ENCODE assay signal across 14 cellular contexts in genomic region chr1:58982259-58982998, GRCh38.
DNase-seq lines count a peak whose midpoint lies in the region; ATAC-seq and TF ChIP-seq lines count a peak whose summit lies in the region.
"Had no signal": no experiment of that assay in that cellular context is flagged by ENCODE, and none has a peak within 500 bp of the region (broad histone marks: within the 10 kb centered on the region; RNA-seq: fewer than 3 reads in every experiment).

No MANE protein-coding gene starts in this region.

- H3K36me3 ChIP-seq in SK-N-MC (ENCODE audit: insufficient read depth, low read length) (no peaks in the 10 kb centered on the region), heart right ventricle (no peaks in the 10 kb centered on the region)
- H3K36me3 ChIP-seq in CD8-positive, alpha-beta memory T cell (ENCODE audit: insufficient read depth, low read length), result no peaks in the 10 kb centered on the region
- H3K36me3 ChIP-seq: brain microvascular endothelial cell, MG63 had no signal

- H3K4me3 Mint-ChIP-seq in CD8-positive, alpha-beta memory T cell, result no peak overlapping the region
- H3K4me3 Mint-ChIP-seq: stimulated activated effector memory CD8-positive, alpha-beta T cell treated with anti-CD3 and anti-CD28 coated beads, Interleukin-12 subunit alpha, Interleukin-12 subunit beta, amount 100 ng/mL, for 72 hours had no signal

- CTCF ChIA-PET in CD8-positive, alpha-beta memory T cell (lab: Charles Lee), result no interaction called here

- no peaks in the 10 kb centered on the region for H3K9me3 ChIP-seq in SK-N-MC (ENCODE audit: low read depth, low read length)
- H3K9me3 ChIP-seq in heart right ventricle, result no peaks in the 10 kb centered on the region
- H3K9me3 ChIP-seq in CD8-positive, alpha-beta memory T cell (ENCODE audit: low read length), result no peaks in the 10 kb centered on the region
- H3K9me3 ChIP-seq: MG63 had no signal

- DNase-seq in HFF-Myc (ENCODE audit: extremely low read depth, low read depth) (peak; percentile 51), SK-N-MC (ENCODE audit: low read depth, low spot score) (no peak), heart right ventricle (peak; percentile 34 to 40), renal cortical epithelial cell (ENCODE audit: low read depth) (peak; percentile 25), head of caudate nucleus (no peak), middle frontal gyrus (ENCODE audit: extremely low spot score, low spot score) (no peak)
- DNase-seq in CD8-positive, alpha-beta memory T cell, result no peak
- DNase-seq: brain microvascular endothelial cell; DND-41; foreskin melanocyte; H9; MG63; stimulated activated CD4-positive, alpha-beta T cell treated with anti-CD3 and anti-CD28 coated beads, Interleukin-15, amount 100 ng/mL, for 24 hours had no signal

- no peaks in the 10 kb centered on the region for H3K27me3 ChIP-seq in heart right ventricle
- no peaks in the 10 kb centered on the region for H3K27me3 ChIP-seq in CD8-positive, alpha-beta memory T cell (ENCODE audit: insufficient read depth, low read length, poor library complexity, severe bottlenecking)
- H3K27me3 ChIP-seq: brain microvascular endothelial cell, MG63 had no signal

- no peak overlapping the region for H3K27ac Mint-ChIP-seq in CD8-positive, alpha-beta memory T cell
- H3K27ac Mint-ChIP-seq: stimulated activated effector memory CD8-positive, alpha-beta T cell treated with anti-CD3 and anti-CD28 coated beads, Interleukin-12 subunit alpha, Interleukin-12 subunit beta, amount 100 ng/mL, for 72 hours had no signal

- WGBS in heart right ventricle, 2 donors, result 39 to 42% methylated on average over 8 of the region's 8 CpGs

- H3K9me3 Mint-ChIP-seq in CD8-positive, alpha-beta memory T cell, result no peaks in the 10 kb centered on the region
- H3K9me3 Mint-ChIP-seq: H9; stimulated activated effector memory CD8-positive, alpha-beta T cell treated with anti-CD3 and anti-CD28 coated beads, Interleukin-12 subunit alpha, Interleukin-12 subunit beta, amount 100 ng/mL, for 72 hours had no signal

- peaks cover 0 to 1% of the 10 kb centered on the region in 2 donors for H3K27me3 Mint-ChIP-seq in CD8-positive, alpha-beta memory T cell

- peak; percentile 39 to 97 (median 84) for ATAC-seq in heart right ventricle
- ATAC-seq: stimulated activated effector memory CD8-positive, alpha-beta T cell treated with anti-CD3 and anti-CD28 coated beads, Interleukin-12 subunit alpha, Interleukin-12 subunit beta, amount 100 ng/mL, for 72 hours had no signal

- H3K27ac ChIP-seq in SK-N-MC (no peak overlapping the region), heart right ventricle (peak overlapping the region in 9 of 10 donors; percentile 24 to 68 (median 52))
- no peak overlapping the region for H3K27ac ChIP-seq in CD8-positive, alpha-beta memory T cell (ENCODE audit: low read depth, low read length)
- H3K27ac ChIP-seq: brain microvascular endothelial cell had no signal

- peaks cover 5 to 34% (median 27%) of the 10 kb centered on the region in 9 donors for H3K4me1 ChIP-seq in heart right ventricle
- H3K4me1 ChIP-seq in CD8-positive, alpha-beta memory T cell (ENCODE audit: insufficient read depth, low read length), result peaks cover 24% of the 10 kb centered on the region

- TF ChIP-seq CTCF in HFF-Myc (IDR thresholded peaks at IDR 0.05; ENCODE audit: low read depth, low read length, missing control alignments) (no peak), heart right ventricle (IDR thresholded peaks at IDR 0.05) (no peak)

- intact Hi-C loops in heart right ventricle (cut with DNase I), result loop anchor here in 3 of 10 donors (2.0 to 10.0 kb wide), 5 partner anchors 162 to 312 kb away; partner anchors contain the start of genes FGGY (in 1 of the 3) and JUN (in 1 of the 3)
- intact Hi-C loops in head of caudate nucleus (cut with DNase I), result no loop called here

- POLR2A ChIA-PET in CD8-positive, alpha-beta memory T cell (lab: Charles Lee), result no interaction called here

- peaks cover 23 to 35% (median 27%) of the 10 kb centered on the region in 3 donors for H3K4me1 Mint-ChIP-seq in CD8-positive, alpha-beta memory T cell

- H3K36me3 Mint-ChIP-seq in CD8-positive, alpha-beta memory T cell, result no peaks in the 10 kb centered on the region
- H3K36me3 Mint-ChIP-seq: stimulated activated effector memory CD8-positive, alpha-beta T cell treated with anti-CD3 and anti-CD28 coated beads, Interleukin-12 subunit alpha, Interleukin-12 subunit beta, amount 100 ng/mL, for 72 hours had no signal

- H3K9ac ChIP-seq in SK-N-MC (ENCODE audit: insufficient read length), result no peak overlapping the region

- H3K4me3 ChIP-seq in HFF-Myc (replicated peaks; ENCODE audit: low read depth, low read length) (no peak overlapping the region), SK-N-MC (peak overlapping the region; percentile 65), heart right ventricle (no peak overlapping the region)
- H3K4me3 ChIP-seq in CD8-positive, alpha-beta memory T cell (ENCODE audit: low read length), result no peak overlapping the region
- H3K4me3 ChIP-seq: MG63 had no signal

Comparison
In these comparisons a context has a peak if more than half of its experiments do, and no peak if none do; other contexts are left out.
1. DNase-seq: peak in HFF-Myc (single experiment), heart right ventricle (2 of 2) and renal cortical epithelial cell (single experiment); none in SK-N-MC (single experiment), CD8-positive, alpha-beta memory T cell (0 of 5), head of caudate nucleus (0 of 42) and middle frontal gyrus (single experiment).
2. H3K27ac ChIP-seq: peak in heart right ventricle (9 of 10); none in SK-N-MC (single experiment) and CD8-positive, alpha-beta memory T cell (single experiment).